ENCODE assay signal across 13 cellular contexts in the genomic region with DNA sequence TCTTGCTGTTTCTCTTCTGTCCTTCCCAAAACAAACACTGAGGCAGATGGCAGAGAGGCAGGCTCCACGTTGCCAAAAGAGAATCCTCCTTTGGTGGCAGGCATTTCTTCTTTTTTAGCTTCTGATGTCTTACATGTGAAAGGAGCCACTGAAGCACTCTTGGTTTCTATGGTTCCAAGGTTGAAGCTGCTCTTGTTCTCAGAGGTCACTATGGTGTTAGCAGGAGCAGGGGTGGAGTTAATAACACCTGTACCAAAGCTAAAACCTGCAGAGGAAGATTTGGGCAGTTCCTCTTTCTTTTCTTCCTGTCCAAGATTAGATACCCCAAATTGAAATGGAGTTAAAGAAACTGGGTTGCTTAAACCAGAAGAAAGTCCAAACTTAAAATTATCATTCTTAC. TPM values are rescaled to one million over a fixed set of nuclear protein-coding genes. Genes with fewer than 3 reads are reported as not detected.
A peak's percentile ranks its signal among the peaks of the same experiment; 100 is the strongest.
DNase-seq lines count a peak whose midpoint lies in the region; ATAC-seq and TF ChIP-seq lines count a peak whose summit lies in the region.
"Had no signal": no experiment of that assay in that cellular context is flagged by ENCODE, and none has a peak within 500 bp of the region (broad histone marks: within the 10 kb centered on the region; RNA-seq: fewer than 3 reads in every experiment).

No MANE protein-coding gene starts in this region.

- H3K27ac Mint-ChIP-seq in endothelial cell (ENCODE audit: unreplicated experiment): no peak overlapping the region
- H3K27ac Mint-ChIP-seq in activated CD4-positive, alpha-beta memory T cell treated with anti-CD3 and anti-CD28 coated beads for 36 hours: no peak overlapping the region

- H3K4me3 Mint-ChIP-seq in endothelial cell (ENCODE audit: unreplicated experiment): peak overlapping the region; percentile 65
- H3K4me3 Mint-ChIP-seq in activated CD4-positive, alpha-beta memory T cell treated with anti-CD3 and anti-CD28 coated beads for 36 hours: no peak overlapping the region

- POLR2A ChIA-PET in activated CD4-positive, alpha-beta memory T cell treated with anti-CD3 and anti-CD28 coated beads for 36 hours (lab: Charles Lee): no interaction called here

- TF ChIP-seq POLR2A in GM18505 (IDR thresholded peaks at IDR 0.05; ENCODE audit: borderline replicate concordance, extremely low read depth, insufficient read depth, insufficient read length): no peak
- no peak for TF ChIP-seq POLR2A in lower leg skin (IDR thresholded peaks at IDR 0.05)

- intact Hi-C loops in lower leg skin (cut with DNase I; ENCODE audit: low total_unique reads): no loop called here
- intact Hi-C loops in activated CD4-positive, alpha-beta memory T cell treated with anti-CD3 and anti-CD28 coated beads for 36 hours (cut with micrococcal nuclease): no loop called here

- no peak for DNase-seq in endothelial cell (ENCODE audit: low spot score)
- no peak for DNase-seq in NCI-H1436 (lab: John Stamatoyannopoulos, UW)
- DNase-seq in lower leg skin (ENCODE audit: low spot score in 2 of 2): no peak
- no peak for DNase-seq in activated CD4-positive, alpha-beta memory T cell treated with anti-CD3 and anti-CD28 coated beads for 36 hours
- DNase-seq in retina: no peak
- DNase-seq: activated CD8-positive, alpha-beta memory T cell treated with anti-CD3 and anti-CD28 coated beads, Interleukin-2, amount 50 U/mL, for 48 hours; COR-L47; H7; NCI-H1930 had no signal

- H3K27me3 Mint-ChIP-seq in endothelial cell (ENCODE audit: unreplicated experiment): peaks cover under 1% of the 10 kb centered on the region
- no peaks in the 10 kb centered on the region for H3K27me3 Mint-ChIP-seq in activated CD4-positive, alpha-beta memory T cell treated with anti-CD3 and anti-CD28 coated beads for 36 hours

- TF ChIP-seq CTCF in endothelial cell (IDR thresholded peaks at IDR 0.05; ENCODE audit: unreplicated experiment) (no peak), lower leg skin (IDR thresholded peaks at IDR 0.05) (no peak)

- H3K9me3 Mint-ChIP-seq in endothelial cell (ENCODE audit: unreplicated experiment): no peaks in the 10 kb centered on the region
- H3K9me3 Mint-ChIP-seq in activated CD4-positive, alpha-beta memory T cell treated with anti-CD3 and anti-CD28 coated beads for 36 hours: no peaks in the 10 kb centered on the region

- CTCF ChIA-PET in activated CD4-positive, alpha-beta memory T cell treated with anti-CD3 and anti-CD28 coated beads for 36 hours (lab: Charles Lee): no interaction called here

- no peak overlapping the region for H3K4me3 ChIP-seq in lower leg skin (ENCODE audit: low read depth, poor library complexity, severe bottlenecking)
- H3K4me3 ChIP-seq: vagina had no signal

- WGBS in lower leg skin, 2 donors: 61 to 63% methylated on average over 1 of the region's 1 CpG

- peaks cover 11% of the 10 kb centered on the region for H3K36me3 Mint-ChIP-seq in endothelial cell (ENCODE audit: low read depth, unreplicated experiment)
- peaks cover 63% of the 10 kb centered on the region for H3K36me3 Mint-ChIP-seq in activated CD4-positive, alpha-beta memory T cell treated with anti-CD3 and anti-CD28 coated beads for 36 hours

- H3K4me1 Mint-ChIP-seq in endothelial cell (ENCODE audit: unreplicated experiment): peaks cover 29% of the 10 kb centered on the region
- H3K4me1 Mint-ChIP-seq in activated CD4-positive, alpha-beta memory T cell treated with anti-CD3 and anti-CD28 coated beads for 36 hours (ENCODE audit: low read depth): peaks cover 37% of the 10 kb centered on the region

- ATAC-seq in GM18505 (IDR thresholded peaks at IDR 0.05; ENCODE audit: unreplicated experiment) (peak; percentile 69), GM21526 (IDR thresholded peaks at IDR 0.05; ENCODE audit: low FRiP score, unreplicated experiment) (peak; percentile 76), HG03175 (IDR thresholded peaks at IDR 0.05; ENCODE audit: unreplicated experiment) (peak; percentile 70)

RNA-seq across cellular contexts. Expression of gene FAM8A1, which starts 28.8 kb away (rescaled TPM):
- 7.6 TPM for total RNA-seq in endothelial cell (ENCODE audit: unreplicated experiment)
- total RNA-seq in lower leg skin: 10 to 100 TPM; 32.9 to 42.0 (median 34.6) TPM
- 1 to 10 TPM; 5.0 to 5.1 TPM for total RNA-seq in activated CD4-positive, alpha-beta memory T cell treated with anti-CD3 and anti-CD28 coated beads for 36 hours
